Comparison of ENCODE assay signal across 39 cellular contexts in the genomic region with DNA sequence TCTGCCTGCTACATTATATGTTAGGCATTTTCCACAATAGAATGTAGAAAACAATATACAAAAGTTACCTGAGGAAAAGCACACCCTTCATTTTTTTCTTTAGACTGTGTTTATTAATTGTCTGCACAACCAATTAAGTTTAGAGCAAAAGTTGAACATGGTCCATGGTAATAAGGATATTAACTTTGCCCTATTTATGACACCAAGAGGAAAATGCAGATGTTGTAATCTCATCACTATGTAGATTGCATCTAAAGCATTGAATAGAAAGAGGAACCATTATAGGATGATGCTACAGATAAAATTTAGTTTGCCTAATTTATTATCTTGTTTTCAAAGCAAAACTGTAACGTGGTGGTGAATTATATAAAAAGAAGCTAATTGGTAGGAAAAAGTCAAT. TPM values are rescaled to one million over a fixed set of nuclear protein-coding genes. Genes with fewer than 3 reads are reported as not detected.
"Had no signal": no experiment of that assay in that cellular context is flagged by ENCODE, and none has a peak within 500 bp of the region (broad histone marks: within the 10 kb centered on the region; RNA-seq: fewer than 3 reads in every experiment).

No MANE protein-coding gene starts in this region.

- H3K36me3 ChIP-seq: MG63 had no signal

- H3K4me3 ChIP-seq: MG63 had no signal

- H3K9me3 ChIP-seq: MG63 had no signal

- H3K27ac ChIP-seq: KMS-11 had no signal

- DNase-seq: Karpas-422, Kasumi-1, KG1, MG63, MM.1S, MV-4-11, NCI-H1048, NCI-H1092, NCI-H1092 treated with DMSO at 0.1 percent for 48 hours, NCI-H1105, NCI-H1105 treated with DMSO at 0.1 percent for 48 hours, NCI-H1417, NCI-H1417 treated with DMSO at 0.1 percent for 48 hours, NCI-H1436, NCI-H1436 treated with DMSO at 0.1 percent for 48 hours, NCI-H146, NCI-H1694, NCI-H1694 treated with DMSO at 0.1 percent for 48 hours, NCI-H187, NCI-H187 treated with DMSO at 0.1 percent for 48 hours, NCI-H1930, NCI-H2029, NCI-H2029 treated with DMSO at 0.1 percent for 48 hours, NCI-H2081, NCI-H2081 treated with DMSO at 0.1 percent for 48 hours, NCI-H2107, NCI-H2171, NCI-H2171 treated with DMSO at 0.1 percent for 48 hours, NCI-H2227 treated with DMSO at 0.1 percent for 48 hours, NCI-H226, NCI-H345, NCI-H446 treated with DMSO at 0.1 percent for 48 hours, NCI-H510A, NCI-H510A treated with DMSO at 0.1 percent for 48 hours, NCI-H524 had no signal

RNA-seq across cellular contexts. Expression of gene IGSF5, which starts 59.7 kb away (rescaled TPM):
- total RNA-seq: M059J, MCF 10A, NCI-H460 had no signal
